In genomic region chrX:119399772-119400101, GRCh38 we compare ENCODE assay signal across 8 cellular contexts. TPM values are rescaled to one million over a fixed set of nuclear protein-coding genes. Genes with fewer than 3 reads are reported as not detected.
DNase-seq lines count a peak whose midpoint lies in the region; ATAC-seq, FAIRE-seq and TF ChIP-seq lines count a peak whose summit lies in the region.

No MANE protein-coding gene starts in this region.

- no peaks in the 10 kb centered on the region for H3K36me3 Mint-ChIP-seq in activated B cell treated with CpG ODN at 0.5 μM for 24 hours (ENCODE audit: low read depth)

- no peaks in the 10 kb centered on the region for H3K27me3 Mint-ChIP-seq in activated B cell treated with CpG ODN at 0.5 μM for 24 hours

- intact Hi-C loops in activated B cell treated with CpG ODN at 0.5 μM for 24 hours (cut with micrococcal nuclease) = loop anchor here (1.0 to 10.0 kb wide), 4 partner anchors 28 to 475 kb away; partner anchors contain the start of genes NDUFA1, PGRMC1 and RNF113A
- intact Hi-C loops in left ventricle myocardium inferior (cut with micrococcal nuclease) = no loop called here
- intact Hi-C loops in sciatic nerve (cut with DNase I) = no loop called here

- CTCF ChIA-PET in activated B cell treated with CpG ODN at 0.5 μM for 24 hours (lab: Charles Lee) = no interaction called here

- H3K27me3 ChIP-seq in left ventricle myocardium inferior (ENCODE audit: low read depth) = no peaks in the 10 kb centered on the region

- TF ChIP-seq CTCF in AG10803 (conservative IDR thresholded peaks at IDR 0.05; ENCODE audit: low read length) (no peak), activated B cell treated with CpG ODN at 0.5 μM for 24 hours (IDR thresholded peaks at IDR 0.05) (no peak), left ventricle myocardium inferior (IDR thresholded peaks at IDR 0.05; ENCODE audit: borderline replicate concordance) (no peak)

- H3K4me3 Mint-ChIP-seq in activated B cell treated with CpG ODN at 0.5 μM for 24 hours = peak overlapping the region; percentile 79

- FAIRE-seq in H54 (lab: Jason Lieb, UNC) = no peak

- no peaks in the 10 kb centered on the region for H3K9me3 Mint-ChIP-seq in activated B cell treated with CpG ODN at 0.5 μM for 24 hours

- H3K36me3 ChIP-seq in left ventricle myocardium inferior = no peaks in the 10 kb centered on the region

- peak overlapping the region; percentile 65 for H3K27ac Mint-ChIP-seq in activated B cell treated with CpG ODN at 0.5 μM for 24 hours

- H3K27ac ChIP-seq in left ventricle myocardium inferior (replicated peaks) = peak overlapping the region; percentile 81

- H3K4me1 Mint-ChIP-seq in activated B cell treated with CpG ODN at 0.5 μM for 24 hours = peaks cover 32% of the 10 kb centered on the region

- H3K4me1 ChIP-seq in left ventricle myocardium inferior = peaks cover 10% of the 10 kb centered on the region

- ATAC-seq in activated B cell treated with CpG ODN at 0.5 μM for 24 hours (ENCODE audit: low read depth) (no peak), sciatic nerve (peak; percentile 51), esophagus mucosa (no peak)

- POLR2A ChIA-PET in activated B cell treated with CpG ODN at 0.5 μM for 24 hours (lab: Charles Lee) = interaction anchor here (0.6 to 1.1 kb wide), 4 partner anchors 27 to 248 kb away, joined by 3 to 8 read pairs (median 6); partner anchors contain the start of gene SLC25A5

- no peaks in the 10 kb centered on the region for H3K9me3 ChIP-seq in left ventricle myocardium inferior (replicated peaks)

- H3K4me3 ChIP-seq in AG10803 (ENCODE audit: low read length) (peak overlapping the region; percentile 65), left ventricle myocardium inferior (peak overlapping the region; percentile 74)

- DNase-seq in AG10803 (ENCODE audit: low read depth) (peak; percentile 47), H54 (ENCODE audit: insufficient read length, low spot score) (peak; percentile 29), activated B cell treated with CpG ODN at 0.5 μM for 24 hours (no peak), left ventricle myocardium inferior (no peak), sciatic nerve (ENCODE audit: low spot score) (no peak), KG1 (lab: John Stamatoyannopoulos, UW) (no peak), NCI-H345 treated with DMSO at 0.1 percent for 48 hours (lab: John Stamatoyannopoulos, UW; ENCODE audit: unreplicated experiment) (no peak)

- TF ChIP-seq POLR2A in H54 (IDR thresholded peaks at IDR 0.05; ENCODE audit: low read depth, low read length) = no peak

RNA-seq across cellular contexts. Expression of gene SLC25A43, which starts 0.6 kb away (rescaled TPM):
- total RNA-seq in activated B cell treated with CpG ODN at 0.5 μM for 24 hours (11.0 and 11.9 TPM in 2 replicates), left ventricle myocardium inferior (1.4 TPM), sciatic nerve (20.3 TPM), esophagus mucosa (25.4 TPM)

Comparison
In these comparisons a context has a peak if more than half of its experiments do, and no peak if none do; other contexts are left out.
1. DNase-seq: peak in AG10803 (single experiment) and H54 (single experiment); none in activated B cell treated with CpG ODN at 0.5 μM for 24 hours (single experiment), left ventricle myocardium inferior (single experiment), sciatic nerve (single experiment), KG1 (single experiment) and NCI-H345 treated with DMSO at 0.1 percent for 48 hours (single experiment).